ENCODE assay signal across 11 cellular contexts in genomic region chr14:91897121-91897701, GRCh38. TPM values are rescaled to one million over a fixed set of nuclear protein-coding genes. Genes with fewer than 3 reads are reported as not detected.
A peak's percentile ranks its signal among the peaks of the same experiment; 100 is the strongest.
DNase-seq lines count a peak whose midpoint lies in the region; ATAC-seq and TF ChIP-seq lines count a peak whose summit lies in the region.
"Had no signal": no experiment of that assay in that cellular context is flagged by ENCODE, and none has a peak within 500 bp of the region (broad histone marks: within the 10 kb centered on the region; RNA-seq: fewer than 3 reads in every experiment).

No MANE protein-coding gene starts in this region.

- peaks cover 8% of the 10 kb centered on the region for H3K27me3 Mint-ChIP-seq in progenitor cell of endocrine pancreas

- POLR2A ChIA-PET in OCI-LY7 (lab: Charles Lee), result interaction anchor here (0.7 to 0.8 kb wide), 2 partner anchors 17 to 604 kb away, joined by 3 read pairs; no protein-coding TSS in a partner anchor

- no peaks in the 10 kb centered on the region for H3K9me3 Mint-ChIP-seq in progenitor cell of endocrine pancreas (ENCODE audit: low read depth)

- H3K27ac ChIP-seq in heart left ventricle, result peak overlapping the region; percentile 15 to 78 (median 50)
- no peak overlapping the region for H3K27ac ChIP-seq in OCI-LY7 (ENCODE audit: low read depth, low read length, poor library complexity, severe bottlenecking)

- no peak for TF ChIP-seq POLR2A in heart left ventricle (IDR thresholded peaks at IDR 0.05)

- DNase-seq in AG20443 (ENCODE audit: low spot score) (peak; percentile 78), amniotic stem cell (lab: John Stamatoyannopoulos, UW) (peak; percentile 8), heart left ventricle (peak in 4 of 5 donors; percentile 54 to 81 (median 64)), progenitor cell of endocrine pancreas (ENCODE audit: low spot score, unreplicated experiment) (no peak), SHP77 treated with DMSO at 0.1 percent for 48 hours (lab: John Stamatoyannopoulos, UW) (no peak), ureter (ENCODE audit: low spot score) (no peak), ACHN (no peak), OCI-LY7 (ENCODE audit: low spot score) (no peak)
- DNase-seq: activated CD4-positive, alpha-beta T cell treated with anti-CD3 and anti-CD28 coated beads for 1 hour; Calu3; NK-92 treated with Interleukin-12 subunit alpha and Interleukin-12 subunit beta, amount 100 ng/mL, for 24 hours had no signal

- no peaks in the 10 kb centered on the region for H3K9me3 ChIP-seq in heart left ventricle
- no peaks in the 10 kb centered on the region for H3K9me3 ChIP-seq in OCI-LY7 (ENCODE audit: low read length)

- H3K4me3 ChIP-seq in heart left ventricle (no peak overlapping the region), OCI-LY7 (ENCODE audit: low read depth, low read length, poor library complexity, severe bottlenecking) (no peak overlapping the region)

- H3K36me3 Mint-ChIP-seq in progenitor cell of endocrine pancreas (ENCODE audit: insufficient read depth), result no peaks in the 10 kb centered on the region

- peak; percentile 62 to 86 (median 80) for ATAC-seq in heart left ventricle

- in situ Hi-C loops in ACHN (cut with HindIII; ENCODE audit: low pct_ligation_motif_present, low pct_unique_long_range_greater_than_20kb, low sequenced_read_pairs), result no loop called here

- H3K4me3 Mint-ChIP-seq in progenitor cell of endocrine pancreas (ENCODE audit: low read depth), result no peak overlapping the region

- H3K9me2 ChIP-seq in OCI-LY7 (ENCODE audit: insufficient read depth, low read length), result no peaks in the 10 kb centered on the region

- no peak for TF ChIP-seq CTCF in heart left ventricle (IDR thresholded peaks at IDR 0.05)
- TF ChIP-seq CTCF in progenitor cell of endocrine pancreas (IDR thresholded peaks at IDR 0.05; ENCODE audit: unreplicated experiment), result no peak
- no peak for TF ChIP-seq CTCF in OCI-LY7 (conservative IDR thresholded peaks at IDR 0.05; ENCODE audit: low read length)

- no peak overlapping the region for H3K4me2 ChIP-seq in OCI-LY7 (ENCODE audit: low read length)

- H3K27ac Mint-ChIP-seq in progenitor cell of endocrine pancreas, result peak overlapping the region; percentile 90

- BruUV-seq in OCI-LY7 (replicated peaks; lab: Mats Ljungman, UMichigan), result no TSS peak

- H3K79me2 ChIP-seq in OCI-LY7 (ENCODE audit: insufficient read depth, low read depth, low read length), result no peaks in the 10 kb centered on the region

- H3K4me1 ChIP-seq in heart left ventricle (peaks cover 0 to 65% (median 12%) of the 10 kb centered on the region in 12 donors), OCI-LY7 (ENCODE audit: insufficient read depth, low read length, poor library complexity, severe bottlenecking) (no peaks in the 10 kb centered on the region)

- H3K36me3 ChIP-seq in heart left ventricle (no peaks in the 10 kb centered on the region), OCI-LY7 (ENCODE audit: insufficient read depth, low read length) (no peaks in the 10 kb centered on the region)

- H3K27me3 ChIP-seq in heart left ventricle, result no peaks in the 10 kb centered on the region

- no peaks in the 10 kb centered on the region for H4K20me1 ChIP-seq in OCI-LY7 (ENCODE audit: insufficient read depth, low read length)

- peaks cover 24% of the 10 kb centered on the region for H3K4me1 Mint-ChIP-seq in progenitor cell of endocrine pancreas (ENCODE audit: low read depth)

- intact Hi-C loops in heart left ventricle (cut with DNase I), result no loop called here
- intact Hi-C loops in OCI-LY7 (cut with micrococcal nuclease; ENCODE audit: unreplicated experiment), result loop anchor here (10.0 kb wide), 1 partner anchor 242 kb away; no protein-coding TSS in a partner anchor

- CTCF ChIA-PET in OCI-LY7 (lab: Charles Lee; ENCODE audit: unreplicated experiment), result no interaction called here

- 38 to 54% (median 48%) methylated on average over 10 of the region's 10 CpGs for WGBS in heart left ventricle, 4 donors

- H2AFZ ChIP-seq in OCI-LY7 (ENCODE audit: low read length), result no peak overlapping the region

RNA-seq across cellular contexts. Expression of gene TC2N, which starts 29.9 kb away (rescaled TPM):
- total RNA-seq in heart left ventricle (10 to 100 TPM in 1 of 9 donors, 1 to 10 TPM in 8; 1.1 to 17.1 (median 3.2) TPM), progenitor cell of endocrine pancreas (36.6 and 38.5 TPM in 2 replicates), ureter (119 TPM), OCI-LY7 (2022) (not detected in 2 replicates)
- polyA plus RNA-seq in heart left ventricle, result 1 to 10 TPM; 1.2 to 2.1 TPM
- 0.10 and 0.57 TPM in 2 replicates for total RNA-seq in OCI-LY7 (2014; rRNA removed; shearing (Covaris generic))

RNA-seq across cellular contexts. Expression of gene FBLN5, which starts 50.3 kb away (rescaled TPM):
- 100 to 1,000 TPM in 1 of 9 donors, 10 to 100 TPM in 8; 26.6 to 129 (median 40.3) TPM for total RNA-seq in heart left ventricle
- polyA plus RNA-seq in heart left ventricle, result 10 to 100 TPM; 26.0 to 33.3 TPM
- total RNA-seq in progenitor cell of endocrine pancreas, result 6.4 and 6.9 TPM in 2 replicates
- total RNA-seq in ureter, result 39.4 TPM
- 1.1 and 2.3 TPM in 2 replicates for total RNA-seq in OCI-LY7 (2014; rRNA removed; shearing (Covaris generic))
- total RNA-seq in OCI-LY7 (2022), result 0.74 and 0.91 TPM in 2 replicates

Comparison
In these comparisons a context has a peak if more than half of its experiments do, and no peak if none do; other contexts are left out.
1. DNase-seq: peak in AG20443 (single experiment), amniotic stem cell (single experiment) and heart left ventricle (4 of 5); none in progenitor cell of endocrine pancreas (single experiment), SHP77 treated with DMSO at 0.1 percent for 48 hours (single experiment), ureter (single experiment), ACHN (single experiment) and OCI-LY7 (single experiment).